8 cellular contexts compared by ENCODE assay signal in genomic region chr17:4249452-4250029, GRCh38. TPM values are rescaled to one million over a fixed set of nuclear protein-coding genes. Genes with fewer than 3 reads are reported as not detected.
A peak's percentile ranks its signal among the peaks of the same experiment; 100 is the strongest.
DNase-seq lines count a peak whose midpoint lies in the region; ATAC-seq and TF ChIP-seq lines count a peak whose summit lies in the region.

No MANE protein-coding gene starts in this region.

- ATAC-seq in left lobe of liver (peak; percentile 77), GM18858 (IDR thresholded peaks at IDR 0.05; ENCODE audit: unreplicated experiment) (no peak)

- peak; percentile 7 for DNase-seq in NCI-H146 (lab: John Stamatoyannopoulos, UW)
- no peak for DNase-seq in NCI-H146 treated with DMSO at 0.1 percent for 48 hours (lab: John Stamatoyannopoulos, UW; ENCODE audit: unreplicated experiment)
- DNase-seq in MV-4-11 (lab: John Stamatoyannopoulos, UW): peak; percentile 28
- peak; percentile 52 for DNase-seq in amniotic epithelial cell (ENCODE audit: low read depth)
- DNase-seq in left lobe of liver (ENCODE audit: low spot score): no peak
- DNase-seq in dedifferentiated amniotic fluid mesenchymal stem cell (ENCODE audit: extremely low spot score): no peak
- no peak for DNase-seq in lower leg skin (ENCODE audit: low spot score in 2 of 2)

- H3K4me3 ChIP-seq in lower leg skin (ENCODE audit: low read depth, poor library complexity, severe bottlenecking): no peak overlapping the region

- intact Hi-C loops in lower leg skin (cut with DNase I; ENCODE audit: low total_unique reads): no loop called here

- WGBS in lower leg skin, 2 donors: 52 to 53% methylated on average over 4 of the region's 4 CpGs

- no peak for TF ChIP-seq CTCF in lower leg skin (IDR thresholded peaks at IDR 0.05)

- TF ChIP-seq POLR2A in lower leg skin (IDR thresholded peaks at IDR 0.05): no peak

RNA-seq across cellular contexts. Expression of gene ANKFY1, which starts 14.2 kb away (rescaled TPM):
- total RNA-seq in left lobe of liver (31.0 TPM), lower leg skin (10 to 100 TPM; 30.7 to 35.7 (median 32.7) TPM)

Comparison
In these comparisons a context has a peak if more than half of its experiments do, and no peak if none do; other contexts are left out.
1. DNase-seq: peak in NCI-H146 (single experiment), MV-4-11 (single experiment) and amniotic epithelial cell (single experiment); none in NCI-H146 treated with DMSO at 0.1 percent for 48 hours (single experiment), left lobe of liver (single experiment), dedifferentiated amniotic fluid mesenchymal stem cell (single experiment) and lower leg skin (0 of 2).